12 cellular contexts compared by ENCODE assay signal in the genomic region with DNA sequence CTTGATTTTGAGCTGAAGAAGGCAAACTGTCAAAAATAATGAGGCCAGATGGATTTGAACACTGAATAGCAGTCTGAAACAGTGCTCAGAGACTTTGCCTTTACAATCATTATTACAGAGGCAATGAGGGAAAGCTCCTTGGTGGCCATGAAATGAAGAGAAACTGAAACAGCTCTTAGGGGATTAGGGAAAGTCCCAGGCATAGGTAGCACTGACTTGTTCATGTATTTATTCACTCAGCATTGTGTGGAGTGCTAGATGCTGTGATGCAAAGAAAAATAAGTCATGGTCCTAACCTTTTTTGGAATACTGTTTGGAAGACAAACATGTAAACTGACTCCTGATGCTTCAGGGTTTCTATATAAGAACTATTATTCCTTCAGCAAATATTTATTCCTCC.
DNase-seq lines count a peak whose midpoint lies in the region; ATAC-seq, FAIRE-seq and TF ChIP-seq lines count a peak whose summit lies in the region.
"Had no signal": no experiment of that assay in that cellular context is flagged by ENCODE, and none has a peak within 500 bp of the region (broad histone marks: within the 10 kb centered on the region; RNA-seq: fewer than 3 reads in every experiment).

No MANE protein-coding gene starts in this region.

- peaks cover 3% of the 10 kb centered on the region for H3K9me3 Mint-ChIP-seq in activated T-helper 1 cell treated with anti-CD3 and anti-CD28 coated beads, Interleukin-12 subunit alpha, Interleukin-12 subunit beta, Interleukin-2, Interleukin-4 antibody, amounts not matched to agents 30 ng/mL and 10 ng/mL and 1 ng/mL, durations not matched to agents 14 hours and 24 hours and 36 hours

- DNase-seq in GM06990 (ENCODE audit: extremely low read depth, insufficient read length) (peak; percentile 23), GM19239 (ENCODE audit: insufficient read length, low spot score) (peak; percentile 19), D341Med (ENCODE audit: low spot score) (no peak), breast epithelium (ENCODE audit: low spot score in 2 of 2) (no peak), NCI-H146 treated with DMSO at 0.1 percent for 48 hours (lab: John Stamatoyannopoulos, UW; ENCODE audit: unreplicated experiment) (no peak), head of caudate nucleus (no peak)
- DNase-seq in activated T-helper 1 cell treated with anti-CD3 and anti-CD28 coated beads, Interleukin-12 subunit alpha, Interleukin-12 subunit beta, Interleukin-2, Interleukin-4 antibody, amounts not matched to agents 30 ng/mL and 10 ng/mL and 1 ng/mL, durations not matched to agents 14 hours and 24 hours and 36 hours (ENCODE audit: low spot score), result peak; percentile 20
- DNase-seq: NCI-H226 had no signal

- intact Hi-C loops in activated T-helper 1 cell treated with anti-CD3 and anti-CD28 coated beads, Interleukin-12 subunit alpha, Interleukin-12 subunit beta, Interleukin-2, Interleukin-4 antibody, amounts not matched to agents 30 ng/mL and 10 ng/mL and 1 ng/mL, durations not matched to agents 14 hours and 24 hours and 36 hours (cut with micrococcal nuclease), result loop anchor here (1.0 to 5.0 kb wide), 3 partner anchors 27 to 320 kb away; a partner anchor contains a TSS
- intact Hi-C loops in breast epithelium (cut with DNase I; ENCODE audit: low total_unique reads), result no loop called here
- intact Hi-C loops in head of caudate nucleus (cut with DNase I), result no loop called here

- TF ChIP-seq POLR2A in breast epithelium (IDR thresholded peaks at IDR 0.05), result no peak

- peak overlapping the region; percentile 64 for H3K27ac Mint-ChIP-seq in activated T-helper 1 cell treated with anti-CD3 and anti-CD28 coated beads, Interleukin-12 subunit alpha, Interleukin-12 subunit beta, Interleukin-2, Interleukin-4 antibody, amounts not matched to agents 30 ng/mL and 10 ng/mL and 1 ng/mL, durations not matched to agents 14 hours and 24 hours and 36 hours
- H3K27ac Mint-ChIP-seq: CD14-positive monocyte had no signal

- FAIRE-seq in GM19239 (lab: Jason Lieb, UNC), result peak; percentile 97

- no peaks in the 10 kb centered on the region for H3K4me1 ChIP-seq in breast epithelium
- H3K4me1 ChIP-seq: right atrium auricular region had no signal

- H3K36me3 Mint-ChIP-seq in activated T-helper 1 cell treated with anti-CD3 and anti-CD28 coated beads, Interleukin-12 subunit alpha, Interleukin-12 subunit beta, Interleukin-2, Interleukin-4 antibody, amounts not matched to agents 30 ng/mL and 10 ng/mL and 1 ng/mL, durations not matched to agents 14 hours and 24 hours and 36 hours (ENCODE audit: low read depth), result peaks cover 42% of the 10 kb centered on the region

- H3K27me3 ChIP-seq in GM06990 (replicated peaks; ENCODE audit: control insufficient read depth, insufficient read depth, low read length), result no peaks in the 10 kb centered on the region
- no peaks in the 10 kb centered on the region for H3K27me3 ChIP-seq in breast epithelium
- H3K27me3 ChIP-seq: cardiac muscle cell, right atrium auricular region had no signal

- H3K4me3 Mint-ChIP-seq in activated T-helper 1 cell treated with anti-CD3 and anti-CD28 coated beads, Interleukin-12 subunit alpha, Interleukin-12 subunit beta, Interleukin-2, Interleukin-4 antibody, amounts not matched to agents 30 ng/mL and 10 ng/mL and 1 ng/mL, durations not matched to agents 14 hours and 24 hours and 36 hours, result peak overlapping the region; percentile 47
- H3K4me3 Mint-ChIP-seq: CD14-positive monocyte had no signal

- no peaks in the 10 kb centered on the region for H3K27me3 Mint-ChIP-seq in activated T-helper 1 cell treated with anti-CD3 and anti-CD28 coated beads, Interleukin-12 subunit alpha, Interleukin-12 subunit beta, Interleukin-2, Interleukin-4 antibody, amounts not matched to agents 30 ng/mL and 10 ng/mL and 1 ng/mL, durations not matched to agents 14 hours and 24 hours and 36 hours (ENCODE audit: insufficient read depth)

- H3K36me3 ChIP-seq in GM06990 (ENCODE audit: control insufficient read depth, insufficient read depth, low read length) (peaks cover 2% of the 10 kb centered on the region), breast epithelium (no peaks in the 10 kb centered on the region)
- H3K36me3 ChIP-seq: cardiac muscle cell, right atrium auricular region had no signal

- TF ChIP-seq CTCF in GM06990 (IDR thresholded peaks at IDR 0.05; ENCODE audit: insufficient read depth, low read length, poor library complexity, severe bottlenecking) (no peak), breast epithelium (IDR thresholded peaks at IDR 0.05) (no peak)

- no peaks in the 10 kb centered on the region for H3K9me3 ChIP-seq in breast epithelium
- H3K9me3 ChIP-seq: right atrium auricular region had no signal

- no peak overlapping the region for H3K27ac ChIP-seq in breast epithelium
- H3K27ac ChIP-seq: cardiac muscle cell, right atrium auricular region had no signal

- H3K4me1 Mint-ChIP-seq in activated T-helper 1 cell treated with anti-CD3 and anti-CD28 coated beads, Interleukin-12 subunit alpha, Interleukin-12 subunit beta, Interleukin-2, Interleukin-4 antibody, amounts not matched to agents 30 ng/mL and 10 ng/mL and 1 ng/mL, durations not matched to agents 14 hours and 24 hours and 36 hours (ENCODE audit: low read depth), result peaks cover 16% of the 10 kb centered on the region
- H3K4me1 Mint-ChIP-seq: CD14-positive monocyte had no signal

- H3K4me3 ChIP-seq in GM06990 (replicated peaks; ENCODE audit: low read depth, low read length) (no peak overlapping the region), breast epithelium (no peak overlapping the region)
- H3K4me3 ChIP-seq: cardiac muscle cell, right atrium auricular region had no signal

- peak; percentile 64 for ATAC-seq in HG02970 (IDR thresholded peaks at IDR 0.05; ENCODE audit: low FRiP score, unreplicated experiment)

Comparison
In these comparisons a context has a peak if more than half of its experiments do, and no peak if none do; other contexts are left out.
1. DNase-seq: peak in GM06990 (single experiment), GM19239 (single experiment) and activated T-helper 1 cell treated with anti-CD3 and anti-CD28 coated beads, Interleukin-12 subunit alpha, Interleukin-12 subunit beta, Interleukin-2, Interleukin-4 antibody, amounts not matched to agents 30 ng/mL and 10 ng/mL and 1 ng/mL, durations not matched to agents 14 hours and 24 hours and 36 hours (single experiment); none in D341Med (single experiment), breast epithelium (0 of 2), NCI-H146 treated with DMSO at 0.1 percent for 48 hours (single experiment) and head of caudate nucleus (0 of 42).